In the genomic region with DNA sequence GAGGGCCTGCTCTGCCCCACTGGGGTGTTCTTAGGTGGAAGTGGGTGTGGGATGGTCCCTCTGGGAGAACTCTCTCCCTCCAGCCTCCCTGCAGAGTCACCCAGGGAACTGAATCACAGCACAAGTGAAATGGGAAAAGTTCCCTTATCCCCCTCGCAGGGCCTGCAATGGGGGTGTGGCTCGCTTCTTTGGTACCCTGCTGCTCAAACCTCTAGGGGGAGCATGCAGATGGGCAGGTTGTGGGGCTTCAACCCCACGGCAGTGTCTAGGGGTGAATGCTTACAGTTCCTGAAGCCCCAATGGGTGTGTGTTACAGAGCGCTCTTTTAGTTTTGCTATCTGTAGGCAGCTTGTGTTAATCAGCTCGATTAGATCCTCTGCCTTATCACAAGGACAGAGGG, we compare ENCODE assay signal across 28 cellular contexts. TPM values are rescaled to one million over a fixed set of nuclear protein-coding genes. Genes with fewer than 3 reads are reported as not detected.
"Had no signal": no experiment of that assay in that cellular context is flagged by ENCODE, and none has a peak within 500 bp of the region (broad histone marks: within the 10 kb centered on the region; RNA-seq: fewer than 3 reads in every experiment).

No MANE protein-coding gene starts in this region.

- H3K4me1 Mint-ChIP-seq: activated CD4-positive, alpha-beta memory T cell treated with anti-CD3 and anti-CD28 coated beads, Interleukin-2, amount 10 ng/mL, durations not matched to agents 7 days and 5 days; activated naive CD4-positive, alpha-beta T cell treated with anti-CD3 and anti-CD28 coated beads, Interleukin-2, amount 50 U/mL, for 24 hours; stimulated activated memory B cell treated with anti-CD40 and anti-IgM and Interleukin-4, amounts not matched to agents 10 μg/mL and 1 μg/mL and 100 μg/mL, for 72 hours had no signal

- H3K36me3 Mint-ChIP-seq: brain had no signal

- H3K4me3 Mint-ChIP-seq: activated CD4-positive, alpha-beta memory T cell treated with anti-CD3 and anti-CD28 coated beads, Interleukin-2, amount 10 ng/mL, durations not matched to agents 7 days and 5 days; activated naive CD4-positive, alpha-beta T cell treated with anti-CD3 and anti-CD28 coated beads, Interleukin-2, amount 50 U/mL, for 24 hours; activated T-helper 1 cell treated with anti-CD3 and anti-CD28 coated beads, Interleukin-12 subunit alpha, Interleukin-12 subunit beta, Interleukin-2, Interleukin-4 antibody, amounts not matched to agents 30 ng/mL and 10 ng/mL and 1 ng/mL, durations not matched to agents 14 hours and 24 hours and 36 hours; brain; effector memory CD8-positive, alpha-beta T cell; naive thymus-derived CD4-positive, alpha-beta T cell; neural crest cell; stimulated activated memory B cell treated with anti-CD40 and anti-IgM and Interleukin-4, amounts not matched to agents 10 μg/mL and 1 μg/mL and 100 μg/mL, for 72 hours; T-helper 1 cell treated with Interleukin-12 subunit alpha and Interleukin-12 subunit beta and Interleukin-4 antibody, amounts not matched to agents 30 μg/mL and 1 μg/mL, for 36 hours had no signal

- H3K4me2 ChIP-seq: smooth muscle cell had no signal

- ATAC-seq: effector memory CD8-positive, alpha-beta T cell; gastrocnemius medialis; left lung; naive thymus-derived CD4-positive, alpha-beta T cell; stimulated activated memory B cell treated with anti-CD40 and anti-IgM and Interleukin-4, amounts not matched to agents 10 μg/mL and 1 μg/mL and 100 μg/mL, for 72 hours had no signal

- DNase-seq: activated CD4-positive, alpha-beta memory T cell treated with anti-CD3 and anti-CD28 coated beads, Interleukin-2, amount 10 ng/mL, durations not matched to agents 7 days and 5 days; activated CD4-positive, alpha-beta T cell treated with anti-CD3 and anti-CD28 coated beads for 48 hours; activated CD4-positive, CD25-positive, alpha-beta regulatory T cell; activated gamma-delta T cell; anterior cingulate cortex; caudate nucleus; dorsolateral prefrontal cortex; effector memory CD8-positive, alpha-beta T cell; esophagus squamous epithelium; gastrocnemius medialis; hippocampal formation; kidney glomerular epithelial cell; left lung; naive thymus-derived CD4-positive, alpha-beta T cell; sigmoid colon; stimulated activated CD4-positive, alpha-beta T cell treated with anti-CD3 and anti-CD28 coated beads, Interleukin-15, amount 100 ng/mL, for 24 hours; stomach; T1000 had no signal

- H3K4me1 ChIP-seq: gastrocnemius medialis, sigmoid colon, stomach, suprapubic skin, tibial nerve had no signal

- H3K9me3 Mint-ChIP-seq: activated T-helper 1 cell treated with anti-CD3 and anti-CD28 coated beads, Interleukin-12 subunit alpha, Interleukin-12 subunit beta, Interleukin-2, Interleukin-4 antibody, amounts not matched to agents 30 ng/mL and 10 ng/mL and 1 ng/mL, durations not matched to agents 14 hours and 24 hours and 36 hours; effector memory CD8-positive, alpha-beta T cell; neural crest cell; T-helper 1 cell treated with Interleukin-12 subunit alpha and Interleukin-12 subunit beta and Interleukin-4 antibody, amounts not matched to agents 30 μg/mL and 1 μg/mL, for 36 hours had no signal

- H3K9me3 ChIP-seq: esophagus squamous epithelium, gastrocnemius medialis, left lung, sigmoid colon, suprapubic skin had no signal

- H3K27me3 ChIP-seq: dorsolateral prefrontal cortex, esophagus squamous epithelium, gastrocnemius medialis, left lung, sigmoid colon, suprapubic skin, tibial nerve had no signal

- H3K36me3 ChIP-seq: esophagus squamous epithelium, gastrocnemius medialis, left lung, sigmoid colon, stomach, suprapubic skin, tibial nerve had no signal

- H3K27ac ChIP-seq: dorsolateral prefrontal cortex, esophagus squamous epithelium, gastrocnemius medialis, left lung, sigmoid colon, stomach, suprapubic skin, tibial nerve had no signal

- H3K27ac Mint-ChIP-seq: activated CD4-positive, alpha-beta memory T cell treated with anti-CD3 and anti-CD28 coated beads, Interleukin-2, amount 10 ng/mL, durations not matched to agents 7 days and 5 days; activated naive CD4-positive, alpha-beta T cell treated with anti-CD3 and anti-CD28 coated beads, Interleukin-2, amount 50 U/mL, for 24 hours; activated T-helper 1 cell treated with anti-CD3 and anti-CD28 coated beads, Interleukin-12 subunit alpha, Interleukin-12 subunit beta, Interleukin-2, Interleukin-4 antibody, amounts not matched to agents 30 ng/mL and 10 ng/mL and 1 ng/mL, durations not matched to agents 14 hours and 24 hours and 36 hours; brain; effector memory CD8-positive, alpha-beta T cell; naive thymus-derived CD4-positive, alpha-beta T cell; stimulated activated memory B cell treated with anti-CD40 and anti-IgM and Interleukin-4, amounts not matched to agents 10 μg/mL and 1 μg/mL and 100 μg/mL, for 72 hours; T-helper 1 cell treated with Interleukin-12 subunit alpha and Interleukin-12 subunit beta and Interleukin-4 antibody, amounts not matched to agents 30 μg/mL and 1 μg/mL, for 36 hours had no signal

- H3K4me3 ChIP-seq: dorsolateral prefrontal cortex, esophagus squamous epithelium, gastrocnemius medialis, left lung, lung, sigmoid colon, smooth muscle cell, stomach, suprapubic skin, tibial nerve had no signal

RNA-seq across cellular contexts. Expression of gene TINAGL1, which starts 59.0 kb away (rescaled TPM):
- total RNA-seq: activated CD4-positive, alpha-beta memory T cell treated with anti-CD3 and anti-CD28 coated beads, Interleukin-2, amount 10 ng/mL, durations not matched to agents 7 days and 5 days; activated T-helper 1 cell treated with anti-CD3 and anti-CD28 coated beads, Interleukin-12 subunit alpha, Interleukin-12 subunit beta, Interleukin-2, Interleukin-4 antibody, amounts not matched to agents 30 ng/mL and 10 ng/mL and 1 ng/mL, durations not matched to agents 14 hours and 24 hours and 36 hours; naive thymus-derived CD4-positive, alpha-beta T cell; neural crest cell had no signal
- polyA plus RNA-seq: naive thymus-derived CD4-positive, alpha-beta T cell had no signal
